ENCODE assay signal across 1 cellular context in genomic region chr17:50830298-50830697, GRCh38.
TF ChIP-seq lines count a peak whose summit lies in the region.

No MANE protein-coding gene starts in this region.

TF ChIP-seq in H1, 55 proteins besides CTCF, POLR2A, EP300 and RAD21:
- TF ChIP-seq SIRT6 (IDR thresholded peaks at IDR 0.05; ENCODE audit: low read length): no peak
- no peak for TF ChIP-seq JUN (IDR thresholded peaks at IDR 0.05; ENCODE audit: low read depth, low read length)
- no peak for TF ChIP-seq SIX5 (IDR thresholded peaks at IDR 0.05; ENCODE audit: low read depth, low read length)
- no peak for TF ChIP-seq EZH2 (IDR thresholded peaks at IDR 0.05; ENCODE audit: low read depth, low read length, severe bottlenecking)
- no peak for TF ChIP-seq KDM4A (IDR thresholded peaks at IDR 0.05; ENCODE audit: low read depth, low read length, severe bottlenecking)
- TF ChIP-seq CHD2 (IDR thresholded peaks at IDR 0.05; ENCODE audit: low read length): no peak
- TF ChIP-seq SAP30 (IDR thresholded peaks at IDR 0.05; ENCODE audit: insufficient read depth, insufficient replicate concordance, low read length): no peak
- no peak for TF ChIP-seq SUZ12 (IDR thresholded peaks at IDR 0.05; ENCODE audit: low read length)
- no peak for TF ChIP-seq EGR1 (IDR thresholded peaks at IDR 0.05; ENCODE audit: borderline replicate concordance, low read depth, low read length)
- no peak for TF ChIP-seq BACH1 (IDR thresholded peaks at IDR 0.05; ENCODE audit: low read length)
- no peak for TF ChIP-seq CTBP2 (IDR thresholded peaks at IDR 0.05; ENCODE audit: borderline replicate concordance, insufficient read depth, insufficient read length, low read length)
- no peak for TF ChIP-seq JUND (IDR thresholded peaks at IDR 0.05; ENCODE audit: low read length)
- TF ChIP-seq ASH2L (IDR thresholded peaks at IDR 0.05; ENCODE audit: low read length): no peak
- TF ChIP-seq SP4 (IDR thresholded peaks at IDR 0.05; ENCODE audit: low read length): no peak
- TF ChIP-seq SIN3A (conservative IDR thresholded peaks at IDR 0.05 in 1 of 2, IDR thresholded peaks at IDR 0.05 in 1 of 2; ENCODE audit: low read depth in 1 of 2, low read length in 2 of 2): no peak
- TF ChIP-seq SP2 (IDR thresholded peaks at IDR 0.05; ENCODE audit: low read length): no peak
- no peak for TF ChIP-seq ATF2 (IDR thresholded peaks at IDR 0.05; ENCODE audit: low read length)
